Comparison of ENCODE assay signal across 19 cellular contexts in genomic region chr1:234529095-234529494, GRCh38. TPM values are rescaled to one million over a fixed set of nuclear protein-coding genes. Genes with fewer than 3 reads are reported as not detected.
DNase-seq lines count a peak whose midpoint lies in the region; ATAC-seq and TF ChIP-seq lines count a peak whose summit lies in the region.
"Had no signal": no experiment of that assay in that cellular context is flagged by ENCODE, and none has a peak within 500 bp of the region (broad histone marks: within the 10 kb centered on the region; RNA-seq: fewer than 3 reads in every experiment).

No MANE protein-coding gene starts in this region.

- H3K27me3 ChIP-seq in DND-41 (ENCODE audit: insufficient read depth, low read length, poor library complexity) (no peaks in the 10 kb centered on the region), ascending aorta (no peaks in the 10 kb centered on the region), lower lobe of right lung (ENCODE audit: low read depth) (no peaks in the 10 kb centered on the region)

- H3K4me1 Mint-ChIP-seq in stimulated activated memory B cell treated with anti-CD40 and anti-IgM and Interleukin-4, amounts not matched to agents 10 μg/mL and 1 μg/mL and 100 μg/mL, for 72 hours = peaks cover 25% of the 10 kb centered on the region

- H4K20me1 ChIP-seq in DND-41 (ENCODE audit: insufficient read depth, low read length) = no peaks in the 10 kb centered on the region

- H3K9me3 Mint-ChIP-seq in stimulated activated memory B cell treated with anti-CD40 and anti-IgM and Interleukin-4, amounts not matched to agents 10 μg/mL and 1 μg/mL and 100 μg/mL, for 72 hours = no peaks in the 10 kb centered on the region
- H3K9me3 Mint-ChIP-seq: activated CD4-positive, alpha-beta T cell treated with anti-CD3 and anti-CD28 coated beads, Interleukin-2, amount 10 ng/mL, durations not matched to agents 7 days and 5 days; naive thymus-derived CD4-positive, alpha-beta T cell had no signal

- no peak for TF ChIP-seq CTCF in DND-41 (IDR thresholded peaks at IDR 0.05; ENCODE audit: borderline replicate concordance, extremely low read depth, low read length, poor library complexity, severe bottlenecking)
- TF ChIP-seq CTCF in ascending aorta (IDR thresholded peaks at IDR 0.05) = no peak
- TF ChIP-seq CTCF in lower lobe of right lung (IDR thresholded peaks at IDR 0.05) = no peak

- H3K27ac Mint-ChIP-seq in stimulated activated memory B cell treated with anti-CD40 and anti-IgM and Interleukin-4, amounts not matched to agents 10 μg/mL and 1 μg/mL and 100 μg/mL, for 72 hours = peak overlapping the region; percentile 19
- H3K27ac Mint-ChIP-seq: activated CD4-positive, alpha-beta T cell treated with anti-CD3 and anti-CD28 coated beads, Interleukin-2, amount 10 ng/mL, durations not matched to agents 7 days and 5 days had no signal

- H3K36me3 Mint-ChIP-seq in stimulated activated memory B cell treated with anti-CD40 and anti-IgM and Interleukin-4, amounts not matched to agents 10 μg/mL and 1 μg/mL and 100 μg/mL, for 72 hours = no peaks in the 10 kb centered on the region
- H3K36me3 Mint-ChIP-seq: naive thymus-derived CD4-positive, alpha-beta T cell; type B pancreatic cell had no signal

- no peak overlapping the region for H3K4me3 Mint-ChIP-seq in stimulated activated memory B cell treated with anti-CD40 and anti-IgM and Interleukin-4, amounts not matched to agents 10 μg/mL and 1 μg/mL and 100 μg/mL, for 72 hours
- H3K4me3 Mint-ChIP-seq: activated CD4-positive, alpha-beta T cell treated with anti-CD3 and anti-CD28 coated beads, Interleukin-2, amount 10 ng/mL, durations not matched to agents 7 days and 5 days had no signal

- H3K4me3 ChIP-seq in DND-41 (ENCODE audit: low read depth in 1 of 2, low read length in 2 of 2) = no peak overlapping the region
- H3K4me3 ChIP-seq in ascending aorta = no peak overlapping the region
- H3K4me3 ChIP-seq in lower lobe of right lung = no peak overlapping the region

- H3K27ac ChIP-seq in DND-41 (ENCODE audit: low read length) = peak overlapping the region; percentile 76
- peak overlapping the region; percentile 95 to 99 for H3K27ac ChIP-seq in ascending aorta
- H3K27ac ChIP-seq in lower lobe of right lung = peak overlapping the region; percentile 12
- H3K27ac ChIP-seq: epithelial cell of prostate had no signal

- peak overlapping the region; percentile 1; the same call in 1 of the 2 replicates for H3K4me2 ChIP-seq in DND-41 (ENCODE audit: insufficient read depth, low read length)

- ATAC-seq in DND-41 (ENCODE audit: insufficient read depth, low read depth) = no peak
- no peak for ATAC-seq in lower lobe of right lung
- no peak for ATAC-seq in stimulated activated memory B cell treated with anti-CD40 and anti-IgM and Interleukin-4, amounts not matched to agents 10 μg/mL and 1 μg/mL and 100 μg/mL, for 72 hours
- no peak for ATAC-seq in GM21529 (IDR thresholded peaks at IDR 0.05; ENCODE audit: unreplicated experiment)
- no peak for ATAC-seq in HG03354 (IDR thresholded peaks at IDR 0.05; ENCODE audit: poor library complexity, severe bottlenecking, unreplicated experiment)
- ATAC-seq in GM19035 (IDR thresholded peaks at IDR 0.05; ENCODE audit: unreplicated experiment) = no peak
- ATAC-seq: naive thymus-derived CD4-positive, alpha-beta T cell had no signal

- H3K36me3 ChIP-seq in DND-41 (ENCODE audit: insufficient read depth, low read length) (no peaks in the 10 kb centered on the region), ascending aorta (no peaks in the 10 kb centered on the region), lower lobe of right lung (no peaks in the 10 kb centered on the region)

- no peaks in the 10 kb centered on the region for H3K79me2 ChIP-seq in DND-41 (ENCODE audit: insufficient read depth, low read length)

- H3K27me3 Mint-ChIP-seq in stimulated activated memory B cell treated with anti-CD40 and anti-IgM and Interleukin-4, amounts not matched to agents 10 μg/mL and 1 μg/mL and 100 μg/mL, for 72 hours = no peaks in the 10 kb centered on the region
- H3K27me3 Mint-ChIP-seq: type B pancreatic cell had no signal

- DNase-seq in DND-41 = no peak
- no peak for DNase-seq in ascending aorta (ENCODE audit: low spot score in 2 of 2)
- DNase-seq in lower lobe of right lung = no peak
- no peak for DNase-seq in SIG-M5 treated with dmso at 0.1 percent for 504 hours (lab: John Stamatoyannopoulos, UW; ENCODE audit: unreplicated experiment)
- DNase-seq: activated CD4-positive, alpha-beta T cell treated with anti-CD3 and anti-CD28 coated beads, Interleukin-2, amount 10 ng/mL, durations not matched to agents 7 days and 5 days; activated CD8-positive, alpha-beta memory T cell treated with anti-CD3 and anti-CD28 coated beads, Interleukin-2, amount 50 U/mL, for 4 hours; activated effector memory CD4-positive, alpha-beta T cell treated with anti-CD3 and anti-CD28 coated beads, Interleukin-2, amount 50 U/mL, for 16 hours; H7; naive thymus-derived CD4-positive, alpha-beta T cell; NCI-H1694 treated with DMSO at 0.1 percent for 48 hours; NCI-H345; NK-92 treated with Interleukin-12 subunit alpha and Interleukin-12 subunit beta, amount 100 ng/mL, for 24 hours; stimulated activated CD4-positive, alpha-beta T cell treated with anti-CD3 and anti-CD28 coated beads, Interleukin-12 subunit alpha, Interleukin-12 subunit beta, amount 100 ng/mL, for 4 hours had no signal

- H2AFZ ChIP-seq in DND-41 (ENCODE audit: low read depth, low read length) = no peak overlapping the region

- intact Hi-C loops in ascending aorta (cut with DNase I) (no loop called here), lower lobe of right lung (cut with DNase I) (no loop called here)

- H3K9ac ChIP-seq in DND-41 (ENCODE audit: low read depth, low read length) = 0 out of 2 replicates have a peak overlapping the region, but pooled peaks have one; percentile 13

- H3K4me1 ChIP-seq in DND-41 (ENCODE audit: insufficient read depth, low read length) (peaks cover 38% of the 10 kb centered on the region), ascending aorta (peaks cover 17 to 67% of the 10 kb centered on the region in 2 donors), lower lobe of right lung (peaks cover 85% of the 10 kb centered on the region)

- H3K9me3 ChIP-seq in DND-41 (ENCODE audit: insufficient read depth, low read length, severe bottlenecking) (no peaks in the 10 kb centered on the region), ascending aorta (no peaks in the 10 kb centered on the region), lower lobe of right lung (no peaks in the 10 kb centered on the region)

RNA-seq across cellular contexts. Expression of gene TARBP1, which starts 50.1 kb away (rescaled TPM):
- total RNA-seq in ascending aorta (19.2 TPM), lower lobe of right lung (24.6 TPM)

Comparison
In these comparisons a context has a peak if more than half of its experiments do, and no peak if none do; other contexts are left out.
1. H3K27ac ChIP-seq: peak in every context shown above with its lines; median percentile 97 in ascending aorta; 76 in DND-41; 12 in lower lobe of right lung.